In the genomic region with DNA sequence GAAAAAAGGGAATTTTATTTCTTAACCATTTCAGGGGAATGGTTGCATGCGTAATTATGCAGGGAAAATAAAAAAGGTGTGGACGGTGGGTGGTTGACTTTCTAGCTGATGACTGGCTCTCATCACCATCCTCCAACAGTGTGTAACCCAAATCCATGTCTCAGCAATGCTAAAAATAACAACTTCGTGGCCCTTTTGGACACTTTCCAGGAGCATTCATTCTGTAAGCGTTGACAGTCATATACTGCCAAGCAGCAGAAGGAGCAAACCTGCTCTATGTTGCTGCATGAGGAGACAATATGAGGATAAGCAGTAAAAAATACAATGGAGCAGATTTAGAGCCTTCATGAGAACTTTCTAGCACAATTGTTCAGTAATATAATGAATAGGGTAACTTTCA, we compare ENCODE assay signal across 16 cellular contexts.
DNase-seq lines count a peak whose midpoint lies in the region; ATAC-seq and TF ChIP-seq lines count a peak whose summit lies in the region.
"Had no signal": no experiment of that assay in that cellular context is flagged by ENCODE, and none has a peak within 500 bp of the region (broad histone marks: within the 10 kb centered on the region; RNA-seq: fewer than 3 reads in every experiment).

No MANE protein-coding gene starts in this region.

- H3K4me3 ChIP-seq in HEK293 (ENCODE audit: low read depth, low read length) (no peak overlapping the region), SK-N-MC (no peak overlapping the region; the same call in 1 of the 2 replicates)
- H3K4me3 ChIP-seq: hepatocyte had no signal

- ATAC-seq in left cardiac atrium (peak; percentile 49 to 52), GM19324 (IDR thresholded peaks at IDR 0.05; ENCODE audit: low FRiP score, unreplicated experiment) (no peak), GM18502 (IDR thresholded peaks at IDR 0.05; ENCODE audit: poor library complexity, unreplicated experiment) (no peak)
- ATAC-seq: activated CD4-positive, alpha-beta T cell treated with anti-CD3 and anti-CD28 coated beads for 36 hours; activated CD8-positive, alpha-beta memory T cell treated with anti-CD3 and anti-CD28 coated beads, Interleukin-2, amount 10 ng/mL, durations not matched to agents 7 days and 5 days had no signal

- CTCF ChIA-PET in HEK293 (lab: Yijun Ruan, JAX), result interaction anchor here (0.8 to 1.1 kb wide), 3 partner anchors 50 to 292 kb away, joined by 3 to 4 read pairs (median 4); no protein-coding TSS in a partner anchor

- H3K36me3 ChIP-seq in HEK293 (ENCODE audit: control insufficient read depth in 2 of 2, insufficient read depth in 1 of 2, low read length in 2 of 2) (no peaks in the 10 kb centered on the region), SK-N-MC (ENCODE audit: insufficient read depth, low read length) (no peaks in the 10 kb centered on the region)

- H3K4me1 ChIP-seq in HEK293 (ENCODE audit: control insufficient read depth, insufficient read depth, low read length), result no peaks in the 10 kb centered on the region

- no peak overlapping the region for H3K9ac ChIP-seq in SK-N-MC (ENCODE audit: insufficient read length)

- DNase-seq in DMS153 treated with DMSO at 0.1 percent for 48 hours (lab: John Stamatoyannopoulos, UW; ENCODE audit: unreplicated experiment) (peak; percentile 0), SK-N-MC (ENCODE audit: low read depth, low spot score) (no peak), left cardiac atrium (no peak), GDM1 (lab: John Stamatoyannopoulos, UW) (no peak)
- DNase-seq: activated CD4-positive, alpha-beta T cell treated with anti-CD3 and anti-CD28 coated beads for 36 hours; activated CD8-positive, alpha-beta memory T cell treated with anti-CD3 and anti-CD28 coated beads, Interleukin-2, amount 10 ng/mL, durations not matched to agents 7 days and 5 days; effector CD4-positive, alpha-beta T cell; mesendoderm; NCI-H1436 treated with DMSO at 0.1 percent for 48 hours; NCI-H524; small intestine; stimulated activated CD4-positive, alpha-beta T cell treated with anti-CD3 and anti-CD28 coated beads, Interleukin-4, amount 100 ng/mL, for 1 hour had no signal

- H3K27ac ChIP-seq in HEK293 (ENCODE audit: extremely low read depth, low read depth, low read length) (no peak overlapping the region), SK-N-MC (peak overlapping the region; percentile 68)
- H3K27ac ChIP-seq: hepatocyte had no signal

- no peak for TF ChIP-seq CTCF in HEK293 (tag by site-specific recombination; IDR thresholded peaks at IDR 0.05)

- POLR2A ChIA-PET in HEK293 (lab: Yijun Ruan, JAX), result no interaction called here

- H3K9me3 ChIP-seq in HEK293 (ENCODE audit: control insufficient read depth, insufficient read depth, low read depth, low read length) (no peaks in the 10 kb centered on the region), SK-N-MC (ENCODE audit: low read depth, low read length) (no peaks in the 10 kb centered on the region)

- intact Hi-C loops in left cardiac atrium (cut with DNase I), result no loop called here

TF ChIP-seq in HEK293, 187 proteins besides CTCF, POLR2A, EP300 and RAD21:
- peak; percentile 48; the same call in 1 of the 2 replicates for TF ChIP-seq ZNF660 (tag by site-specific recombination; IDR thresholded peaks at IDR 0.05)
- TF ChIP-seq ZNF843 (tag by site-specific recombination; IDR thresholded peaks at IDR 0.05), result 0 out of 2 replicates have a peak, but pooled peaks have one; percentile 13
- TF ChIP-seq, protein P1, sequence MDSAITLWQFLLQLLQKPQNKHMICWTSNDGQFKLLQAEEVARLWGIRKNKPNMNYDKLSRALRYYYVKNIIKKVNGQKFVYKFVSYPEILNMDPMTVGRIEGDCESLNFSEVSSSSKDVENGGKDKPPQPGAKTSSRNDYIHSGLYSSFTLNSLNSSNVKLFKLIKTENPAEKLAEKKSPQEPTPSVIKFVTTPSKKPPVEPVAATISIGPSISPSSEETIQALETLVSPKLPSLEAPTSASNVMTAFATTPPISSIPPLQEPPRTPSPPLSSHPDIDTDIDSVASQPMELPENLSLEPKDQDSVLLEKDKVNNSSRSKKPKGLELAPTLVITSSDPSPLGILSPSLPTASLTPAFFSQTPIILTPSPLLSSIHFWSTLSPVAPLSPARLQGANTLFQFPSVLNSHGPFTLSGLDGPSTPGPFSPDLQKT (IDR thresholded peaks at IDR 0.05; ENCODE audit: borderline replicate concordance, low read depth, low read length), result no peak
- TF ChIP-seq ZBTB21 (tag by site-specific recombination; IDR thresholded peaks at IDR 0.05), result no peak
- TF ChIP-seq ZNF548 (tag by site-specific recombination; IDR thresholded peaks at IDR 0.05), result no peak
- TF ChIP-seq, protein P2, sequence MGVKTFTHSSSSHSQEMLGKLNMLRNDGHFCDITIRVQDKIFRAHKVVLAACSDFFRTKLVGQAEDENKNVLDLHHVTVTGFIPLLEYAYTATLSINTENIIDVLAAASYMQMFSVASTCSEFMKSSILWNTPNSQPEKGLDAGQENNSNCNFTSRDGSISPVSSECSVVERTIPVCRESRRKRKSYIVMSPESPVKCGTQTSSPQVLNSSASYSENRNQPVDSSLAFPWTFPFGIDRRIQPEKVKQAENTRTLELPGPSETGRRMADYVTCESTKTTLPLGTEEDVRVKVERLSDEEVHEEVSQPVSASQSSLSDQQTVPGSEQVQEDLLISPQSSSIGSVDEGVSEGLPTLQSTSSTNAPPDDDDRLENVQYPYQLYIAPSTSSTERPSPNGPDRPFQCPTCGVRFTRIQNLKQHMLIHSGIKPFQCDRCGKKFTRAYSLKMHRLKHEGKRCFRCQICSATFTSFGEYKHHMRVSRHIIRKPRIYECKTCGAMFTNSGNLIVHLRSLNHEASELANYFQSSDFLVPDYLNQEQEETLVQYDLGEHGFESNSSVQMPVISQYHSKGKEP (tag by site-specific recombination; IDR thresholded peaks at IDR 0.05), result peak; percentile 77
- TF ChIP-seq ZNF747 (tag by site-specific recombination; IDR thresholded peaks at IDR 0.05), result no peak
- TF ChIP-seq, protein P3, sequence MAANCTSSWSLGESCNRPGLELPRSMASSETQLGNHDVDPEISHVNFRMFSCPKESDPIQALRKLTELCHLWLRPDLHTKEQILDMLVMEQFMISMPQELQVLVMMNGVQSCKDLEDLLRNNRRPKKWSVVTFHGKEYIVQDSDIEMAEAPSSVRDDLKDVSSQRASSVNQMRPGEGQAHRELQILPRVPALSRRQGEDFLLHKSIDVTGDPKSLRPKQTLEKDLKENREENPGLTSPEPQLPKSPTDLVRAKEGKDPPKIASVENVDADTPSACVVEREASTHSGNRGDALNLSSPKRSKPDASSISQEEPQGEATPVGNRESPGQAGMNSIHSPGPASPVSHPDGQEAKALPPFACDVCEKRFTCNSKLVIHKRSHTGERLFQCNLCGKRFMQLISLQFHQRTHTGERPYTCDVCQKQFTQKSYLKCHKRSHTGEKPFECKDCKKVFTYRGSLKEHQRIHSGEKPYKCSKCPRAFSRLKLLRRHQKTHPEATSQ (tag by site-specific recombination; IDR thresholded peaks at IDR 0.05), result no peak
- TF ChIP-seq ZBTB17 (tag by site-specific recombination; IDR thresholded peaks at IDR 0.05), result peak; percentile 38; the same call in 1 of the 2 replicates
- TF ChIP-seq, protein P4, sequence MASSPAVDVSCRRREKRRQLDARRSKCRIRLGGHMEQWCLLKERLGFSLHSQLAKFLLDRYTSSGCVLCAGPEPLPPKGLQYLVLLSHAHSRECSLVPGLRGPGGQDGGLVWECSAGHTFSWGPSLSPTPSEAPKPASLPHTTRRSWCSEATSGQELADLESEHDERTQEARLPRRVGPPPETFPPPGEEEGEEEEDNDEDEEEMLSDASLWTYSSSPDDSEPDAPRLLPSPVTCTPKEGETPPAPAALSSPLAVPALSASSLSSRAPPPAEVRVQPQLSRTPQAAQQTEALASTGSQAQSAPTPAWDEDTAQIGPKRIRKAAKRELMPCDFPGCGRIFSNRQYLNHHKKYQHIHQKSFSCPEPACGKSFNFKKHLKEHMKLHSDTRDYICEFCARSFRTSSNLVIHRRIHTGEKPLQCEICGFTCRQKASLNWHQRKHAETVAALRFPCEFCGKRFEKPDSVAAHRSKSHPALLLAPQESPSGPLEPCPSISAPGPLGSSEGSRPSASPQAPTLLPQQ (tag by site-specific recombination; IDR thresholded peaks at IDR 0.05), result peak; percentile 17; the same call in 1 of the 2 replicates
- TF ChIP-seq ZNF416 (tag by site-specific recombination; IDR thresholded peaks at IDR 0.05), result no peak
- no peak for TF ChIP-seq ZNF530 (tag by site-specific recombination; IDR thresholded peaks at IDR 0.05; ENCODE audit: low read depth)
- TF ChIP-seq FEZF1 (tag by site-specific recombination; IDR thresholded peaks at IDR 0.05), result peak; percentile 66
- TF ChIP-seq, protein P5, sequence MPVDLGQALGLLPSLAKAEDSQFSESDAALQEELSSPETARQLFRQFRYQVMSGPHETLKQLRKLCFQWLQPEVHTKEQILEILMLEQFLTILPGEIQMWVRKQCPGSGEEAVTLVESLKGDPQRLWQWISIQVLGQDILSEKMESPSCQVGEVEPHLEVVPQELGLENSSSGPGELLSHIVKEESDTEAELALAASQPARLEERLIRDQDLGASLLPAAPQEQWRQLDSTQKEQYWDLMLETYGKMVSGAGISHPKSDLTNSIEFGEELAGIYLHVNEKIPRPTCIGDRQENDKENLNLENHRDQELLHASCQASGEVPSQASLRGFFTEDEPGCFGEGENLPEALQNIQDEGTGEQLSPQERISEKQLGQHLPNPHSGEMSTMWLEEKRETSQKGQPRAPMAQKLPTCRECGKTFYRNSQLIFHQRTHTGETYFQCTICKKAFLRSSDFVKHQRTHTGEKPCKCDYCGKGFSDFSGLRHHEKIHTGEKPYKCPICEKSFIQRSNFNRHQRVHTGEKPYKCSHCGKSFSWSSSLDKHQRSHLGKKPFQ (tag by site-specific recombination; IDR thresholded peaks at IDR 0.05), result no peak
- TF ChIP-seq MEIS1 (CRISPR knock-in tag; IDR thresholded peaks at IDR 0.05; ENCODE audit: borderline replicate concordance), result no peak
- TF ChIP-seq ZFHX2 (tag by site-specific recombination; conservative IDR thresholded peaks at IDR 0.05), result no peak
- TF ChIP-seq YY1 (tag by site-specific recombination; IDR thresholded peaks at IDR 0.05), result no peak
- TF ChIP-seq SALL2 (tag by site-specific recombination; IDR thresholded peaks at IDR 0.05; ENCODE audit: borderline replicate concordance), result no peak
- TF ChIP-seq ZNF350 (tag by site-specific recombination; IDR thresholded peaks at IDR 0.05), result no peak

Comparison
In these comparisons a context has a peak if more than half of its experiments do, and no peak if none do; other contexts are left out.
1. ATAC-seq: peak in left cardiac atrium (2 of 2); none in GM19324 (single experiment) and GM18502 (single experiment).